In genomic region chr4:99894998-99895397, GRCh38 we compare ENCODE assay signal across 8 cellular contexts. TPM values are rescaled to one million over a fixed set of nuclear protein-coding genes. Genes with fewer than 3 reads are reported as not detected.
DNase-seq lines count a peak whose midpoint lies in the region; TF ChIP-seq lines count a peak whose summit lies in the region.

No MANE protein-coding gene starts in this region.

- peaks cover 6% of the 10 kb centered on the region for H3K36me3 Mint-ChIP-seq in nephron (ENCODE audit: low read depth)

- DNase-seq in AG10803 (ENCODE audit: low read depth) (no peak), MG63 (no peak), HuH-7 (ENCODE audit: low spot score) (no peak), NK-92 (lab: John Stamatoyannopoulos, UW; ENCODE audit: unreplicated experiment) (no peak), HK-2 (ENCODE audit: unreplicated experiment) (no peak), cerebellar cortex (ENCODE audit: low spot score) (no peak)

- peaks cover 2% of the 10 kb centered on the region for H3K36me3 ChIP-seq in MG63
- peaks cover 3 to 6% of the 10 kb centered on the region in 2 donors for H3K36me3 ChIP-seq in duodenal mucosa (ENCODE audit: control insufficient read depth in 1 of 2, insufficient read depth in 2 of 2, low read length in 2 of 2)

- H3K4me3 ChIP-seq in AG10803 (ENCODE audit: low read length) (peak overlapping the region; percentile 62), MG63 (peak overlapping the region; percentile 89), duodenal mucosa (ENCODE audit: low read depth in 1 of 2, low read length in 2 of 2) (peak overlapping the region; percentile 76 to 96)

- H3K4me3 Mint-ChIP-seq in nephron: peak overlapping the region; percentile 99 to 100 (median 100)

- H3K27ac Mint-ChIP-seq in nephron: peak overlapping the region in 2 of 3 experiments; percentile 97 to 98

- TF ChIP-seq CTCF in AG10803 (conservative IDR thresholded peaks at IDR 0.05; ENCODE audit: low read length): no peak
- no peak for TF ChIP-seq CTCF in nephron (IDR thresholded peaks at IDR 0.05; ENCODE audit: unreplicated experiment in 3 of 3)

- no peaks in the 10 kb centered on the region for H3K27me3 Mint-ChIP-seq in nephron (ENCODE audit: low read depth)

- H3K4me1 Mint-ChIP-seq in nephron: peaks cover 38% of the 10 kb centered on the region

- peaks cover 15 to 25% of the 10 kb centered on the region in 2 donors for H3K4me1 ChIP-seq in duodenal mucosa (ENCODE audit: control insufficient read depth in 1 of 2, insufficient read depth in 2 of 2, low read length in 2 of 2)

- H3K9ac ChIP-seq in duodenal mucosa (ENCODE audit: low read depth in 1 of 2, low read length in 2 of 2): peak overlapping the region in 1 of 2 donors; percentile 25

- H3K27ac ChIP-seq in duodenal mucosa (ENCODE audit: low read depth, low read length): no peak overlapping the region

- H3K9me3 Mint-ChIP-seq in nephron: no peaks in the 10 kb centered on the region

- H3K27me3 ChIP-seq in MG63 (no peaks in the 10 kb centered on the region), duodenal mucosa (ENCODE audit: control insufficient read depth in 1 of 2, insufficient read depth in 2 of 2, low read length in 2 of 2) (no peaks in the 10 kb centered on the region)

- H3K9me3 ChIP-seq in MG63 (no peaks in the 10 kb centered on the region), duodenal mucosa (ENCODE audit: control insufficient read depth in 1 of 2, low read length in 2 of 2) (no peaks in the 10 kb centered on the region)

RNA-seq across cellular contexts. Expression of gene LAMTOR3, which starts 0.8 kb away (rescaled TPM):
- 19.2 and 38.2 TPM in 2 replicates for total RNA-seq in MG63 (2014; rRNA removed; shearing (Covaris generic); ENCODE audit: low replicate concordance)

RNA-seq across cellular contexts. Expression of gene DNAJB14, which starts 51.4 kb away (rescaled TPM):
- total RNA-seq in MG63 (2014; rRNA removed; shearing (Covaris generic); ENCODE audit: low replicate concordance): 6.2 and 14.4 TPM in 2 replicates

RNA-seq across cellular contexts. Expression of gene H2AZ1, which starts 55.1 kb away (rescaled TPM):
- total RNA-seq in MG63 (2014; rRNA removed; shearing (Covaris generic); ENCODE audit: low replicate concordance): 583 and 635 TPM in 2 replicates
